Comparison of ENCODE assay signal across 18 cellular contexts in the genomic region with DNA sequence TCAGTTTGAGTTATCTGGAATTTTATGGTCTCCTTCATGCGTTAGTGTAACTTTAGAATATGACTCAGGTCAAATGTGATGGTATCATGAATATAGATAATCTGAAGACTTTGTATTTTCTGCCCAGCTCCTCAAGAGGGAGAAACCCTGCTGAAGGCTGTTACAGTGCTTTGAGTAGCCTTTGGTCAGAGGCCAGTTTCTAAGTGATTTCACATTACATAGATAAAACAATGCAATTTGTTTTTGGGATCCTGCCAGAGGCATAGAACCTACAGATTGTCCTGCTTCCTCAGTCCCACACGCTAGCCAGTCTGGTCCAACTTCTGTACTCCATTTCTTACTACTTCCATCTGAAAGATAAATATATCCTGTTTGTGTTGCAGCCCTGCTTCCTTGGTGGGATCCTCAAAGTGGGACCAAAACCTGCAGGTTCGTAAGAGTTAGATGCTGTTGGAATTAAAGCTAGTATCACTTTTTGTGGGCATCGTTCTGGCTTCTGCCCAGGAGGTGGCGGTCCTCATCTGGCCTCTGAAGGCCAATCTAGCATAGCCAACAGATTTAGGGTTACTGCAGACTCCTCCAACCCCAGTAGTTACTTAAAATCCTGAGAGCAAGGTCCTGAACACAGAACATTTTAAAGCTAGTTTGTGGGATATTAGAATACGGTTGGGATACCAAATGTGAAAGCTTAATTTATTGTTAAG.
DNase-seq lines count a peak whose midpoint lies in the region; ATAC-seq and TF ChIP-seq lines count a peak whose summit lies in the region.
"Had no signal": no experiment of that assay in that cellular context is flagged by ENCODE, and none has a peak within 500 bp of the region (broad histone marks: within the 10 kb centered on the region; RNA-seq: fewer than 3 reads in every experiment).

No MANE protein-coding gene starts in this region.

- peak; percentile 9 for DNase-seq in H7
- DNase-seq in RPMI7951 (ENCODE audit: low read depth), result peak; percentile 13
- peak; percentile 25 for DNase-seq in endothelial cell (ENCODE audit: low spot score)
- no peak for DNase-seq in cerebellum (ENCODE audit: low spot score)
- no peak for DNase-seq in SW 1271 (lab: John Stamatoyannopoulos, UW)
- DNase-seq: activated CD4-positive, CD25-positive, alpha-beta regulatory T cell treated with anti-CD3 and anti-CD28 coated beads, Interleukin-2, amount 50 U/mL, for 72 hours; activated CD8-positive, alpha-beta memory T cell treated with anti-CD3 and anti-CD28 coated beads for 24 hours; activated naive CD4-positive, alpha-beta T cell treated with Interleukin-2 at 50 U/mL for 16 hours; activated T-cell treated with anti-CD3 and anti-CD28 coated beads, Interleukin-2, amount 50 U/mL, for 4 hours; amygdala; CD8-positive, alpha-beta T cell; DMS153; dorsolateral prefrontal cortex; stimulated activated CD4-positive, alpha-beta T cell treated with anti-CD3 and anti-CD28 coated beads, Interleukin-4, amount 100 ng/mL, for 4 hours; stimulated activated naive CD8-positive, alpha-beta T cell treated with anti-CD3 and anti-CD28 coated beads, Interleukin-15, Interleukin-2, amounts not matched to agents 100 U/mL and 50 U/mL, for 24 hours had no signal

- no peak overlapping the region for H3K27ac Mint-ChIP-seq in endothelial cell (ENCODE audit: unreplicated experiment)
- peak overlapping the region; percentile 64 to 79 (median 69) for H3K27ac Mint-ChIP-seq in nephron
- H3K27ac Mint-ChIP-seq: CD8-positive, alpha-beta T cell had no signal

- H3K9me3 Mint-ChIP-seq in endothelial cell (ENCODE audit: unreplicated experiment) (no peaks in the 10 kb centered on the region), nephron (peaks cover 3% of the 10 kb centered on the region)
- H3K9me3 Mint-ChIP-seq: activated T-cell treated with anti-CD3 and anti-CD28 coated beads, Interleukin-2, amount 50 U/mL, for 4 hours; CD8-positive, alpha-beta T cell had no signal

- H3K4me1 Mint-ChIP-seq in endothelial cell (ENCODE audit: unreplicated experiment), result no peaks in the 10 kb centered on the region
- peaks cover 31% of the 10 kb centered on the region for H3K4me1 Mint-ChIP-seq in nephron

- no peak for ATAC-seq in GM21723 (IDR thresholded peaks at IDR 0.05; ENCODE audit: unreplicated experiment)
- ATAC-seq: activated T-cell treated with anti-CD3 and anti-CD28 coated beads, Interleukin-2, amount 50 U/mL, for 4 hours; CD8-positive, alpha-beta T cell; gastroesophageal sphincter; stimulated activated naive CD8-positive, alpha-beta T cell treated with anti-CD3 and anti-CD28 coated beads, Interleukin-15, Interleukin-2, amounts not matched to agents 100 U/mL and 50 U/mL, for 24 hours had no signal

- peaks cover 1% of the 10 kb centered on the region for H3K27me3 Mint-ChIP-seq in endothelial cell (ENCODE audit: unreplicated experiment)
- H3K27me3 Mint-ChIP-seq in nephron (ENCODE audit: low read depth), result peaks cover 4% of the 10 kb centered on the region

- H3K36me3 Mint-ChIP-seq in endothelial cell (ENCODE audit: low read depth, unreplicated experiment) (no peaks in the 10 kb centered on the region), nephron (ENCODE audit: low read depth) (peaks cover 9% of the 10 kb centered on the region)
- H3K36me3 Mint-ChIP-seq: CD8-positive, alpha-beta T cell had no signal

- no peaks in the 10 kb centered on the region for H3K36me3 ChIP-seq in H7 (replicated peaks; ENCODE audit: control insufficient read depth, insufficient read depth, low read length)
- H3K36me3 ChIP-seq: gastroesophageal sphincter had no signal

- H3K4me3 ChIP-seq in H7 (ENCODE audit: insufficient read depth, low read depth, low read length), result no peak overlapping the region
- H3K4me3 ChIP-seq: dorsolateral prefrontal cortex, gastroesophageal sphincter had no signal

- no peaks in the 10 kb centered on the region for H3K27me3 ChIP-seq in H7 (ENCODE audit: control insufficient read depth, insufficient read depth, low read length)
- H3K27me3 ChIP-seq: gastroesophageal sphincter had no signal

- H3K4me3 Mint-ChIP-seq in endothelial cell (ENCODE audit: unreplicated experiment), result no peak overlapping the region
- no peak overlapping the region for H3K4me3 Mint-ChIP-seq in nephron
- H3K4me3 Mint-ChIP-seq: activated T-cell treated with anti-CD3 and anti-CD28 coated beads, Interleukin-2, amount 50 U/mL, for 4 hours; CD8-positive, alpha-beta T cell had no signal

- TF ChIP-seq CTCF in endothelial cell (IDR thresholded peaks at IDR 0.05; ENCODE audit: unreplicated experiment) (no peak), nephron (IDR thresholded peaks at IDR 0.05; ENCODE audit: unreplicated experiment in 3 of 3) (no peak)

Comparison
In these comparisons a context has a peak if more than half of its experiments do, and no peak if none do; other contexts are left out.
1. DNase-seq: peak in H7 (single experiment), RPMI7951 (single experiment) and endothelial cell (single experiment); none in cerebellum (single experiment) and SW 1271 (0 of 2).